24 cellular contexts compared by ENCODE assay signal in the genomic region with DNA sequence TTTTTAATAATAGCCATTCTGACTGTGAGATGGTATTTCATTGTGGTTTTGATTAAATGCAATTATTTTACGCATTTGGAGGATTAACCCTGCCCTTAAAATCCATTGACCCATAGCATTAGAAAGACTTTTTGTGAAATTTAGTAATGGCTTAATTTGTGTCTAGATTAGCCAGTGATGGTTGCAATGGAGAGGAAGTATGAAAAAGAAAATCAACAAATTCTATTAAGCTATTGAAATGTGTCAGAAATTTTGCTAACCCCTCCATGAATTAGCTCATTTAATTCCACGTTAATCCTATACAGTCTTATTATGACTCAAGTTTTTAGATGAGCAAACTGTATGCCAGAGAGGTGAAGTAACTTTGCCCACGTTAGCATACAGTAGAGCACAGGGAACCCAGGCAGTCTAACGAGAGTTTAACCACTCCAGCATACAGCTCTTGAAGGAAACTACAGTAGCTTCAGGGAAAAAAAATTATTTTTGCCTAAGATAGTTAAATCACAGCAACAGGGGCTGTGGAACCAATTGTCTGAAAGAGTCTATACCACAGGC.
DNase-seq lines count a peak whose midpoint lies in the region; ATAC-seq and TF ChIP-seq lines count a peak whose summit lies in the region.
"Had no signal": no experiment of that assay in that cellular context is flagged by ENCODE, and none has a peak within 500 bp of the region (broad histone marks: within the 10 kb centered on the region; RNA-seq: fewer than 3 reads in every experiment).

No MANE protein-coding gene starts in this region.

- no peak overlapping the region for H2AK5ac ChIP-seq in mesendoderm (ENCODE audit: low read length)

- peaks cover 1% of the 10 kb centered on the region for H3K27me3 Mint-ChIP-seq in activated CD4-positive, alpha-beta memory T cell treated with anti-CD3 and anti-CD28 coated beads for 36 hours

- no peak overlapping the region for H2BK5ac ChIP-seq in mesendoderm (ENCODE audit: low read length)

- ATAC-seq in GM18517 (IDR thresholded peaks at IDR 0.05; ENCODE audit: unreplicated experiment) (peak; percentile 13), RWPE2 (ENCODE audit: low read depth) (no peak), HG02588 (IDR thresholded peaks at IDR 0.05; ENCODE audit: unreplicated experiment) (no peak)
- ATAC-seq: HepG2, Right ventricle myocardium inferior had no signal

- BruUV-seq in A673 (replicated peaks; lab: Mats Ljungman, UMichigan), result no TSS peak

- no peak overlapping the region for H4K5ac ChIP-seq in mesendoderm (ENCODE audit: low read length)

- H3K4me3 ChIP-seq in RWPE2 (ENCODE audit: severe bottlenecking) (no peak overlapping the region), choroid plexus epithelial cell (ENCODE audit: low read depth, low read length) (no peak overlapping the region), mesendoderm (ENCODE audit: low read length) (no peak overlapping the region), A673 (ENCODE audit: low read depth, low read length, poor library complexity, severe bottlenecking) (no peak overlapping the region)
- H3K4me3 ChIP-seq: GM23248, SJCRH30 had no signal

- no peak for DNase-seq in RWPE2 (ENCODE audit: low spot score)
- DNase-seq in choroid plexus epithelial cell (ENCODE audit: low read depth), result peak; percentile 28
- no peak for DNase-seq in mesendoderm
- DNase-seq in activated CD4-positive, alpha-beta memory T cell treated with anti-CD3 and anti-CD28 coated beads for 36 hours, result no peak
- DNase-seq in DMS53 (lab: John Stamatoyannopoulos, UW), result no peak
- no peak for DNase-seq in A673 (ENCODE audit: low spot score)
- DNase-seq: 8988T, DMS153, H7, HFFc6, Karpas-422, NCI-H1092 treated with DMSO at 0.1 percent for 48 hours, NCI-H1436, NCI-H187 treated with DMSO at 0.1 percent for 48 hours, NCI-H2171 treated with DMSO at 0.1 percent for 48 hours, NCI-H345, NCI-H510A treated with DMSO at 0.1 percent for 48 hours, NCI-H748 treated with DMSO at 0.1 percent for 48 hours, SJCRH30 had no signal

- no peak for TF ChIP-seq CTCF in RWPE2 (IDR thresholded peaks at IDR 0.05; ENCODE audit: poor library complexity, severe bottlenecking)
- no peak for TF ChIP-seq CTCF in choroid plexus epithelial cell (conservative IDR thresholded peaks at IDR 0.05; ENCODE audit: low read depth, low read length)
- TF ChIP-seq CTCF in A673 (conservative IDR thresholded peaks at IDR 0.05; ENCODE audit: low read depth, low read length), result no peak

- no peak overlapping the region for H3K23ac ChIP-seq in mesendoderm (ENCODE audit: low read length)

- H3K79me1 ChIP-seq in mesendoderm (ENCODE audit: low read length), result no peaks in the 10 kb centered on the region

- H3K9me3 ChIP-seq in RWPE2 (ENCODE audit: severe bottlenecking) (no peaks in the 10 kb centered on the region), A673 (ENCODE audit: low read depth, low read length, poor library complexity, severe bottlenecking) (no peaks in the 10 kb centered on the region)
- H3K9me3 ChIP-seq: SJCRH30 had no signal

- H3K36me3 Mint-ChIP-seq in activated CD4-positive, alpha-beta memory T cell treated with anti-CD3 and anti-CD28 coated beads for 36 hours, result no peaks in the 10 kb centered on the region

- H2BK120ac ChIP-seq in mesendoderm (ENCODE audit: low read depth, low read length), result no peak overlapping the region

- H2BK15ac ChIP-seq in mesendoderm (replicated peaks; ENCODE audit: low read depth), result peak overlapping the region; percentile 57

- POLR2A ChIA-PET in activated CD4-positive, alpha-beta memory T cell treated with anti-CD3 and anti-CD28 coated beads for 36 hours (lab: Charles Lee), result no interaction called here
- POLR2A ChIA-PET in A673 (lab: Charles Lee; ENCODE audit: low non-redundant PET), result interaction anchor here (0.6 kb wide), 2 partner anchors 24 to 174 kb away, joined by 3 read pairs; no protein-coding TSS in a partner anchor

- no peak overlapping the region for H3K4me2 ChIP-seq in mesendoderm (ENCODE audit: low read length)

- no peaks in the 10 kb centered on the region for H3K27me3 ChIP-seq in RWPE2 (ENCODE audit: insufficient read depth, poor library complexity, severe bottlenecking)
- no peaks in the 10 kb centered on the region for H3K27me3 ChIP-seq in mesendoderm (ENCODE audit: insufficient read depth, low read length, poor library complexity)
- no peaks in the 10 kb centered on the region for H3K27me3 ChIP-seq in A673 (replicated peaks; ENCODE audit: insufficient read depth, low read depth, low read length, poor library complexity)
- H3K27me3 ChIP-seq: SJCRH30 had no signal

- no peaks in the 10 kb centered on the region for H3K4me1 Mint-ChIP-seq in activated CD4-positive, alpha-beta memory T cell treated with anti-CD3 and anti-CD28 coated beads for 36 hours (ENCODE audit: low read depth)

- H3K56ac ChIP-seq in mesendoderm (ENCODE audit: low read length), result no peak overlapping the region

- H4K8ac ChIP-seq in mesendoderm (ENCODE audit: low read depth, low read length), result no peak overlapping the region

- no peak overlapping the region for H3K18ac ChIP-seq in mesendoderm (ENCODE audit: low read length)

- H3K9ac ChIP-seq in mesendoderm (ENCODE audit: low read length), result no peak overlapping the region
- H3K9ac ChIP-seq: GM23248 had no signal

- CTCF ChIA-PET in activated CD4-positive, alpha-beta memory T cell treated with anti-CD3 and anti-CD28 coated beads for 36 hours (lab: Charles Lee), result no interaction called here
- CTCF ChIA-PET in A673 (lab: Charles Lee), result interaction anchor here (1.5 kb wide), 1 partner anchor 152 kb away, joined by 3 read pairs; no protein-coding TSS in a partner anchor

- H3K36me3 ChIP-seq in RWPE2 (ENCODE audit: low read depth) (no peaks in the 10 kb centered on the region), mesendoderm (ENCODE audit: control insufficient read depth, insufficient read depth, low read length) (no peaks in the 10 kb centered on the region), A673 (ENCODE audit: insufficient read depth, low read length, poor library complexity, severe bottlenecking) (no peaks in the 10 kb centered on the region)
- H3K36me3 ChIP-seq: SJCRH30 had no signal

- no peaks in the 10 kb centered on the region for H3K79me2 ChIP-seq in mesendoderm (ENCODE audit: control insufficient read depth, insufficient read depth, low read length)

- WGBS in mesendoderm (ENCODE audit: extremely low coverage, insufficient coverage, low lambda C conversion rate), result no CpG with 5 or more reads among the region's 4 CpGs

- H3K4ac ChIP-seq in mesendoderm (ENCODE audit: low read depth, low read length), result peak overlapping the region; percentile 36

- no peak overlapping the region for H3K27ac Mint-ChIP-seq in activated CD4-positive, alpha-beta memory T cell treated with anti-CD3 and anti-CD28 coated beads for 36 hours
- H3K27ac Mint-ChIP-seq: HFFc6 had no signal

- H3K27ac ChIP-seq in RWPE2 (ENCODE audit: poor library complexity, severe bottlenecking) (peak overlapping the region; percentile 58), mesendoderm (ENCODE audit: low read depth, low read length) (no peak overlapping the region), A673 (ENCODE audit: low read depth, low read length, poor library complexity, severe bottlenecking) (no peak overlapping the region)
- H3K27ac ChIP-seq: GM23248, SJCRH30 had no signal

- no peak overlapping the region for H3K4me3 Mint-ChIP-seq in activated CD4-positive, alpha-beta memory T cell treated with anti-CD3 and anti-CD28 coated beads for 36 hours
- H3K4me3 Mint-ChIP-seq: HFFc6 had no signal

- intact Hi-C loops in activated CD4-positive, alpha-beta memory T cell treated with anti-CD3 and anti-CD28 coated beads for 36 hours (cut with micrococcal nuclease), result no loop called here
- intact Hi-C loops in A673 (cut with micrococcal nuclease; ENCODE audit: unreplicated experiment), result no loop called here

- H3K4me1 ChIP-seq in RWPE2 (ENCODE audit: insufficient read depth, poor library complexity, severe bottlenecking) (peaks cover 13% of the 10 kb centered on the region), mesendoderm (ENCODE audit: control insufficient read depth, low read depth, low read length) (peaks cover 6% of the 10 kb centered on the region), A673 (ENCODE audit: insufficient read depth, low read length, poor library complexity, severe bottlenecking) (peaks cover 4% of the 10 kb centered on the region)
- H3K4me1 ChIP-seq: SJCRH30 had no signal

- no peaks in the 10 kb centered on the region for H3K9me3 Mint-ChIP-seq in activated CD4-positive, alpha-beta memory T cell treated with anti-CD3 and anti-CD28 coated beads for 36 hours
